Comparison of ENCODE assay signal across 8 cellular contexts in the genomic region with DNA sequence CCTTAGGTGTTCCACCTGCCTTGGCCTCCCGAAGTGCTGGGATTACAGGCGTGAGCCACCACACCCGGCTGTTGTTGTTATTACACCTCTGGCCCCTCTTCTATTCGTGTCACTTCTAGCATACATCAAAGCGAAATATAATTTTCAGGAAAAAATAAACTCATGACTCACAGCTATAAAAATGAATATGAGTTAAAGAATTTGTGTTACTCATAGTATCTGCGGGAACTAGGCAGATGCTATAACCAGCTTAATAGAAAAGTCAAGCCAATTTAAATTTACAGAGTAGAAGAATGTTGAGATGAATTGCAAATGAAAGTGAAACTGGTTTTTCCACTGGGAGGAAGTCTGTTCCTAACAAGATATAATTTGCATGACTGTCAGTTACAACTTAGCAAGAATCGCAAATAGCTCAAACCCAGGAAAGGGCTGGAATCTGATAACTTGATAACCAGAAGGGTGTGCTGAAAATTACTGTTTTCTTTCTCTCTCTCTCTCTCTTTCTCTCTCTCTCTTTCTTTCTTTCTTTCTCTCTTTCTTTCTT. TPM values are rescaled to one million over a fixed set of nuclear protein-coding genes. Genes with fewer than 3 reads are reported as not detected.
DNase-seq lines count a peak whose midpoint lies in the region; ATAC-seq and TF ChIP-seq lines count a peak whose summit lies in the region.

No MANE protein-coding gene starts in this region.

- H3K9ac ChIP-seq in DND-41 (ENCODE audit: low read depth, low read length) (no peak overlapping the region), adipocyte (ENCODE audit: low read length) (peak overlapping the region; percentile 56)

- no peaks in the 10 kb centered on the region for H3K27me3 ChIP-seq in DND-41 (ENCODE audit: insufficient read depth, low read length, poor library complexity)
- no peaks in the 10 kb centered on the region for H3K27me3 ChIP-seq in MG63
- no peaks in the 10 kb centered on the region for H3K27me3 ChIP-seq in adipocyte (replicated peaks; ENCODE audit: control insufficient read depth, insufficient read depth, low read length)

- H3K4me3 ChIP-seq in DND-41 (ENCODE audit: low read depth in 1 of 2, low read length in 2 of 2) (no peak overlapping the region), MG63 (peak overlapping the region; percentile 25), adipocyte (ENCODE audit: low read length) (peak overlapping the region; percentile 54)

- H3K36me3 ChIP-seq in DND-41 (ENCODE audit: insufficient read depth, low read length) (no peaks in the 10 kb centered on the region), MG63 (no peaks in the 10 kb centered on the region; the same call in 1 of the 2 replicates), adipocyte (ENCODE audit: control insufficient read depth, insufficient read depth, low read length, severe bottlenecking) (no peaks in the 10 kb centered on the region)

- H3K9me3 ChIP-seq in DND-41 (ENCODE audit: insufficient read depth, low read length, severe bottlenecking) (no peaks in the 10 kb centered on the region), MG63 (peaks cover 5% of the 10 kb centered on the region; the same call in 1 of the 2 replicates), adipocyte (ENCODE audit: control insufficient read depth, low read length) (no peaks in the 10 kb centered on the region)

- no peaks in the 10 kb centered on the region for H3K79me2 ChIP-seq in DND-41 (ENCODE audit: insufficient read depth, low read length)

- no peaks in the 10 kb centered on the region for H4K20me1 ChIP-seq in DND-41 (ENCODE audit: insufficient read depth, low read length)

- DNase-seq in DND-41 (no peak), MG63 (peak; percentile 61), adipocyte (ENCODE audit: low read depth) (peak; percentile 15), myocyte (ENCODE audit: low read depth) (peak; percentile 32), NCI-H1105 treated with DMSO at 0.1 percent for 48 hours (lab: John Stamatoyannopoulos, UW) (no peak), DMS153 (lab: John Stamatoyannopoulos, UW) (no peak), NCI-H1930 (lab: John Stamatoyannopoulos, UW) (no peak)

- peak overlapping the region; percentile 63 for H3K27ac ChIP-seq in DND-41 (ENCODE audit: low read length)

- peak overlapping the region; percentile 59 for H2AFZ ChIP-seq in DND-41 (ENCODE audit: low read depth, low read length)

- H3K4me2 ChIP-seq in DND-41 (ENCODE audit: insufficient read depth, low read length) = peak overlapping the region; percentile 41; the same call in 1 of the 2 replicates

- H3K4me1 ChIP-seq in DND-41 (ENCODE audit: insufficient read depth, low read length) = peaks cover 21% of the 10 kb centered on the region
- H3K4me1 ChIP-seq in adipocyte (ENCODE audit: control insufficient read depth, insufficient read depth, low read length) = no peaks in the 10 kb centered on the region

- no peak for TF ChIP-seq CTCF in DND-41 (IDR thresholded peaks at IDR 0.05; ENCODE audit: borderline replicate concordance, extremely low read depth, low read length, poor library complexity, severe bottlenecking)

- ATAC-seq in DND-41 (ENCODE audit: insufficient read depth, low read depth) (peak; percentile 95), GM21619 (IDR thresholded peaks at IDR 0.05; ENCODE audit: unreplicated experiment) (no peak)

RNA-seq across cellular contexts. Expression of a gene that starts 11.2 kb away (rescaled TPM):
- total RNA-seq in MG63 (2014; rRNA removed; shearing (Covaris generic); ENCODE audit: low replicate concordance) = 1.7 and 4.0 TPM in 2 replicates
- total RNA-seq in myocyte = not detected in 2 replicates
- not detected for polyA plus RNA-seq in myocyte (2012)

RNA-seq across cellular contexts. Expression of a gene that starts 13.5 kb away (rescaled TPM):
- total RNA-seq in MG63 (2014; rRNA removed; shearing (Covaris generic); ENCODE audit: low replicate concordance) = not detected in 2 replicates
- total RNA-seq in myocyte = not detected in 2 replicates
- not detected for polyA plus RNA-seq in myocyte (2012)

RNA-seq across cellular contexts. Expression of a gene that starts 18.1 kb away (rescaled TPM):
- total RNA-seq in MG63 (2014; rRNA removed; shearing (Covaris generic); ENCODE audit: low replicate concordance) = not detected in 2 replicates
- not detected in 2 replicates for total RNA-seq in myocyte
- polyA plus RNA-seq in myocyte (2012) = not detected

RNA-seq across cellular contexts. Expression of a gene that starts 42.1 kb away (rescaled TPM):
- total RNA-seq in MG63 (2014; rRNA removed; shearing (Covaris generic); ENCODE audit: low replicate concordance) = not detected in 2 replicates
- not detected in 2 replicates for total RNA-seq in myocyte
- not detected for polyA plus RNA-seq in myocyte (2012)

RNA-seq across cellular contexts. Expression of a gene that starts 49.6 kb away (rescaled TPM):
- total RNA-seq in MG63 (2014; rRNA removed; shearing (Covaris generic); ENCODE audit: low replicate concordance) = 10.8 and 13.7 TPM in 2 replicates
- not detected in 2 replicates for total RNA-seq in myocyte
- polyA plus RNA-seq in myocyte (2012) = not detected

Comparison
In these comparisons a context has a peak if more than half of its experiments do, and no peak if none do; other contexts are left out.
1. DNase-seq: peak in MG63 (single experiment), adipocyte (single experiment) and myocyte (single experiment); none in DND-41 (single experiment), NCI-H1105 treated with DMSO at 0.1 percent for 48 hours (single experiment), DMS153 (single experiment) and NCI-H1930 (0 of 2).
2. H3K4me3 ChIP-seq: peak in MG63 (single experiment) and adipocyte (single experiment); none in DND-41 (0 of 2).